Comparison of ENCODE assay signal across 8 cellular contexts in the genomic region with DNA sequence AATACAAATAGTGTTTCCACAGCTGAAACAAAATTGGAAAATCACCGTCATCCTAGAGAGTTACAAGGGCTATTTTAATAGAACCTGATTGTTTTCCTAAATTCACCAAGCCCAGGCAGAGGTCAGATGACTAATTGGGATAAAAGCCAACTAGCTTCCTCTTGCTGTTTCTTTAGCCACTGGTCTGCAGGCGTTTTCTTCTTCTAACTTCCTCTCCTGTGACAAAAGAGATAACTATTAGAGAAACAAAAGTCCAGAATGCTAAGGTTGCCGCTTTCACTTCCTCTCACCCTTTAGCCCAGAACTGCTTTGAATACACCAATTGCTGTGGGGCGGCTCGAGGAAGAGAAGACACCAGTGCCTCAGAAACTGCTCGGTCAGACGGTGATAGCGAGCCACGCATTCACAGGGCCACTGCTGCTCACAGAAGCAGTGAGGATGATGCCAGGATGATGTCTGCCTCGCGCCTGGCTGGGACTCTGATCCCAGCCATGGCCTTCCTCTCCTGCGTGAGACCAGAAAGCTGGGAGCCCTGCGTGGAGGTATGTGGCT. TPM values are rescaled to one million over a fixed set of nuclear protein-coding genes. Genes with fewer than 3 reads are reported as not detected.
DNase-seq lines count a peak whose midpoint lies in the region; ATAC-seq and TF ChIP-seq lines count a peak whose summit lies in the region.

A gene (plus strand): TSS at position 380 of the 552 bp plus-strand sequence. CDS start 70 bp downstream, at position 450.

- no peak for TF ChIP-seq CTCF in AG10803 (conservative IDR thresholded peaks at IDR 0.05; ENCODE audit: low read length)
- TF ChIP-seq CTCF in fibroblast of villous mesenchyme (IDR thresholded peaks at IDR 0.05; ENCODE audit: insufficient read depth, low read depth, low read length): no peak

- peak; percentile 100 for ATAC-seq in HG03354 (IDR thresholded peaks at IDR 0.05; ENCODE audit: poor library complexity, severe bottlenecking, unreplicated experiment)

- peak; percentile 71 for DNase-seq in AG10803 (ENCODE audit: low read depth)
- DNase-seq in GM19240 (ENCODE audit: insufficient read length, low spot score): peak; percentile 23
- peak; percentile 3 to 48 for DNase-seq in SW 1271 (lab: John Stamatoyannopoulos, UW)
- DNase-seq in fibroblast of villous mesenchyme (ENCODE audit: low read depth): peak; percentile 79
- DNase-seq in nucleus accumbens (lab: John Stamatoyannopoulos, UW): peak in 48 of 56 donors; percentile 4 to 76 (median 35)
- no peak for DNase-seq in D341Med (ENCODE audit: low spot score)
- no peak for DNase-seq in NK-92 treated with Interleukin-12 subunit alpha and Interleukin-12 subunit beta, amount 100 ng/mL, for 24 hours (lab: John Stamatoyannopoulos, UW)

- peak within 1 kb of the TSS; percentile 63 for H3K4me3 ChIP-seq in AG10803 (ENCODE audit: low read length)
- H3K4me3 ChIP-seq in fibroblast of villous mesenchyme (ENCODE audit: low read depth, low read length): peak within 1 kb of the TSS; percentile 57

RNA-seq across cellular contexts. Expression of the gene that starts here (rescaled TPM):
- 8.4 and 18.1 TPM in 2 replicates for total RNA-seq in fibroblast of villous mesenchyme

Comparison
In these comparisons a context has a peak if more than half of its experiments do, and no peak if none do; other contexts are left out.
1. DNase-seq: peak in AG10803 (single experiment), GM19240 (single experiment), SW 1271 (2 of 2), fibroblast of villous mesenchyme (single experiment) and nucleus accumbens (48 of 56); none in D341Med (single experiment) and NK-92 treated with Interleukin-12 subunit alpha and Interleukin-12 subunit beta, amount 100 ng/mL, for 24 hours (single experiment).